In genomic region chr2:72605836-72606442, GRCh38 we compare ENCODE assay signal across 9 cellular contexts.
DNase-seq lines count a peak whose midpoint lies in the region; ATAC-seq and TF ChIP-seq lines count a peak whose summit lies in the region.
"Had no signal": no experiment of that assay in that cellular context is flagged by ENCODE, and none has a peak within 500 bp of the region (broad histone marks: within the 10 kb centered on the region; RNA-seq: fewer than 3 reads in every experiment).

No MANE protein-coding gene starts in this region.

- intact Hi-C loops in mucosa of descending colon (cut with DNase I, micrococcal nuclease) = no loop called here

- DNase-seq in DMS53 (lab: John Stamatoyannopoulos, UW) (peak; percentile 47), HL-60 (ENCODE audit: low read depth in 1 of 2, low spot score in 1 of 2) (no peak), astrocyte of the hippocampus (ENCODE audit: low read depth, low spot score) (peak; percentile 22), mucosa of descending colon (peak in 1 of 3 donors; percentile 27), foreskin melanocyte (no peak), GM19238 (ENCODE audit: insufficient read length, low spot score) (no peak)
- no peak for DNase-seq in activated CD8-positive, alpha-beta memory T cell treated with anti-CD3 and anti-CD28 coated beads, Interleukin-2, amount 50 U/mL, for 4 hours
- DNase-seq: NCI-H1436 treated with DMSO at 0.1 percent for 48 hours had no signal

- no peak overlapping the region for H3K27ac ChIP-seq in HL-60 (replicated peaks)

- TF ChIP-seq CTCF in HL-60 (IDR thresholded peaks at IDR 0.05; ENCODE audit: insufficient read depth, low read length) (peak; percentile 72), mucosa of descending colon (IDR thresholded peaks at IDR 0.05) (peak; percentile 34)

- ATAC-seq in mucosa of descending colon (no peak), HG02970 (IDR thresholded peaks at IDR 0.05; ENCODE audit: low FRiP score, unreplicated experiment) (no peak)

- no peaks in the 10 kb centered on the region for H3K27me3 ChIP-seq in HL-60 (ENCODE audit: insufficient read depth, poor library complexity, severe bottlenecking)

- H3K4me1 ChIP-seq in mucosa of descending colon (ENCODE audit: low read depth) = no peaks in the 10 kb centered on the region

- no peaks in the 10 kb centered on the region for H3K36me3 ChIP-seq in mucosa of descending colon (ENCODE audit: low read depth)

- H3K4me3 ChIP-seq in HL-60 (replicated peaks; ENCODE audit: insufficient read depth, low read length) (no peak overlapping the region), mucosa of descending colon (no peak overlapping the region)

- H3K9me3 ChIP-seq in mucosa of descending colon = no peaks in the 10 kb centered on the region

Comparison
In these comparisons a context has a peak if more than half of its experiments do, and no peak if none do; other contexts are left out.
1. DNase-seq: peak in DMS53 (single experiment) and astrocyte of the hippocampus (single experiment); none in HL-60 (0 of 2), foreskin melanocyte (single experiment), activated CD8-positive, alpha-beta memory T cell treated with anti-CD3 and anti-CD28 coated beads, Interleukin-2, amount 50 U/mL, for 4 hours (single experiment) and GM19238 (single experiment).